Comparison of ENCODE assay signal across 1 cellular context in genomic region chr10:93208717-93209464, GRCh38.
TF ChIP-seq lines count a peak whose summit lies in the region.

No MANE protein-coding gene starts in this region.

TF ChIP-seq in K562, 482 proteins besides CTCF, POLR2A, EP300 and RAD21 (continued from another document):
- TF ChIP-seq ZNF318 (IDR thresholded peaks at IDR 0.05; ENCODE audit: borderline replicate concordance in 1 of 2, low read depth in 1 of 2) = peak in 1 of 2 experiments; percentile 62; a peak in 1 of 4 replicates
- peak; percentile 17; the same call in 1 of the 2 replicates for TF ChIP-seq JUND (IDR thresholded peaks at IDR 0.05; ENCODE audit: borderline replicate concordance, low read depth, low read length)
- peak; percentile 73; the same call in 2 of the 3 replicates for TF ChIP-seq JUND (tag; IDR thresholded peaks at IDR 0.05; ENCODE audit: borderline replicate concordance, low read depth, low read length)
- no peak for TF ChIP-seq ATF1 (CRISPR knock-in tag; IDR thresholded peaks at IDR 0.05)
- TF ChIP-seq ATF1 (tag; IDR thresholded peaks at IDR 0.05) = peak; percentile 81
- peak; percentile 83 for TF ChIP-seq NCOA1 (IDR thresholded peaks at IDR 0.05; ENCODE audit: low read depth)
- TF ChIP-seq TRIM24 (IDR thresholded peaks at IDR 0.05) = peak in 1 of 2 experiments; percentile 42; a peak in 1 of 4 replicates
- peak; percentile 93 for TF ChIP-seq ATF3 (IDR thresholded peaks at IDR 0.05)
- TF ChIP-seq ATF3 (CRISPR knock-in tag; conservative IDR thresholded peaks at IDR 0.05) = no peak
- no peak for TF ChIP-seq ZNF217 (CRISPR knock-in tag; IDR thresholded peaks at IDR 0.05)
- no peak for TF ChIP-seq MTA3 (IDR thresholded peaks at IDR 0.05; ENCODE audit: borderline replicate concordance)
- peak; percentile 72 for TF ChIP-seq JUN (IDR thresholded peaks at IDR 0.05; ENCODE audit: borderline replicate concordance, low read depth, low read length)
- no peak for TF ChIP-seq JUN (CRISPR knock-in tag; IDR thresholded peaks at IDR 0.05; ENCODE audit: borderline replicate concordance)
TF ChIP-seq in K562: peak in this region for 10.
